Comparison of ENCODE assay signal across 15 cellular contexts in the genomic region with DNA sequence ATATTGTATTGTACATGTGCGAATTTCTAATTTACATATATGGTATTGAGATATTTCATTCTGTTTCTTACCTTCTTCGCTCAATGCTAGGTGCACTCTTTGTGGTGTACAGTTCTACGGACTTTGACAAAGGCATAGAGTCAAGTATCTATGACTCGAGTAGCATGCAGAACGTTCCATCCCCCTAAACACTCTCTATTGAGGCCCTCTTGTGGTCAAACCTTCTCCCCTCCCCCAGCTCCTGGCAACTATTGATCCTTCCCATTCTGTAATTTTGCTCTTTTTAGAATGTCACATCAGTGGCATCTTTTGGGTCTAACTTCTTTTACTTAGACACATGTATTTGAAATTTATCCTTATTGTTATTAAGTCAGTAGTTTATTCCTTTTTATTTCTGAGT. TPM values are rescaled to one million over a fixed set of nuclear protein-coding genes. Genes with fewer than 3 reads are reported as not detected.
DNase-seq lines count a peak whose midpoint lies in the region; ATAC-seq and TF ChIP-seq lines count a peak whose summit lies in the region.
"Had no signal": no experiment of that assay in that cellular context is flagged by ENCODE, and none has a peak within 500 bp of the region (broad histone marks: within the 10 kb centered on the region; RNA-seq: fewer than 3 reads in every experiment).

No MANE protein-coding gene starts in this region.

- intact Hi-C loops in activated CD8-positive, alpha-beta T cell treated with anti-CD3 and anti-CD28 coated beads for 36 hours (cut with micrococcal nuclease) = no loop called here

- H3K27ac Mint-ChIP-seq in activated CD8-positive, alpha-beta T cell treated with anti-CD3 and anti-CD28 coated beads for 36 hours = no peak overlapping the region
- H3K27ac Mint-ChIP-seq in activated CD8-positive, alpha-beta T cell treated with anti-CD3 and anti-CD28 coated beads, Interleukin-2, amount 10 ng/mL, durations not matched to agents 7 days and 5 days = no peak overlapping the region
- no peak overlapping the region for H3K27ac Mint-ChIP-seq in activated CD4-positive, alpha-beta memory T cell treated with anti-CD3 and anti-CD28 coated beads, Interleukin-2, amount 10 ng/mL, durations not matched to agents 7 days and 5 days
- H3K27ac Mint-ChIP-seq in nephron progenitor cell = no peak overlapping the region

- no peaks in the 10 kb centered on the region for H3K27me3 Mint-ChIP-seq in activated CD8-positive, alpha-beta T cell treated with anti-CD3 and anti-CD28 coated beads for 36 hours
- no peaks in the 10 kb centered on the region for H3K27me3 Mint-ChIP-seq in activated CD8-positive, alpha-beta T cell treated with anti-CD3 and anti-CD28 coated beads, Interleukin-2, amount 10 ng/mL, durations not matched to agents 7 days and 5 days (ENCODE audit: low read depth)
- peaks cover 2% of the 10 kb centered on the region for H3K27me3 Mint-ChIP-seq in activated CD4-positive, alpha-beta memory T cell treated with anti-CD3 and anti-CD28 coated beads, Interleukin-2, amount 10 ng/mL, durations not matched to agents 7 days and 5 days
- H3K27me3 Mint-ChIP-seq in nephron progenitor cell (ENCODE audit: low read depth, poor library complexity) = peaks cover 7% of the 10 kb centered on the region

- peak; percentile 18 for TF ChIP-seq CTCF in activated CD8-positive, alpha-beta T cell treated with anti-CD3 and anti-CD28 coated beads for 36 hours (IDR thresholded peaks at IDR 0.05)
- TF ChIP-seq CTCF in nephron progenitor cell (IDR thresholded peaks at IDR 0.05) = peak; percentile 29
- TF ChIP-seq CTCF in RWPE1 (conservative IDR thresholded peaks at IDR 0.05; ENCODE audit: low read depth) = no peak

- peaks cover 21% of the 10 kb centered on the region for H3K36me3 Mint-ChIP-seq in activated CD8-positive, alpha-beta T cell treated with anti-CD3 and anti-CD28 coated beads for 36 hours (ENCODE audit: low read depth)
- peaks cover 11% of the 10 kb centered on the region for H3K36me3 Mint-ChIP-seq in activated CD8-positive, alpha-beta T cell treated with anti-CD3 and anti-CD28 coated beads, Interleukin-2, amount 10 ng/mL, durations not matched to agents 7 days and 5 days (ENCODE audit: low read depth)
- peaks cover 7% of the 10 kb centered on the region for H3K36me3 Mint-ChIP-seq in activated CD4-positive, alpha-beta memory T cell treated with anti-CD3 and anti-CD28 coated beads, Interleukin-2, amount 10 ng/mL, durations not matched to agents 7 days and 5 days (ENCODE audit: low read depth)
- peaks cover 6% of the 10 kb centered on the region for H3K36me3 Mint-ChIP-seq in nephron progenitor cell (ENCODE audit: low read depth)

- POLR2A ChIA-PET in activated CD8-positive, alpha-beta T cell treated with anti-CD3 and anti-CD28 coated beads for 36 hours (lab: Charles Lee) = no interaction called here
- POLR2A ChIA-PET in activated CD8-positive, alpha-beta T cell treated with anti-CD3 and anti-CD28 coated beads, Interleukin-2, amount 10 ng/mL, durations not matched to agents 7 days and 5 days (lab: Charles Lee) = no interaction called here
- POLR2A ChIA-PET in activated CD4-positive, alpha-beta memory T cell treated with anti-CD3 and anti-CD28 coated beads, Interleukin-2, amount 10 ng/mL, durations not matched to agents 7 days and 5 days (lab: Charles Lee) = no interaction called here
- POLR2A ChIA-PET in RWPE1 (lab: Yijun Ruan, JAX; ENCODE audit: low non-redundant PET) = no interaction called here

- H3K27ac ChIP-seq in RWPE1 = no peak overlapping the region
- H3K27ac ChIP-seq: right atrium auricular region had no signal

- CTCF ChIA-PET in activated CD8-positive, alpha-beta T cell treated with anti-CD3 and anti-CD28 coated beads for 36 hours (lab: Charles Lee) = interaction anchor here (1.0 to 1.8 kb wide), 3 partner anchors 9 to 222 kb away, joined by 3 to 6 read pairs (median 4); no protein-coding TSS in a partner anchor
- CTCF ChIA-PET in activated CD8-positive, alpha-beta T cell treated with anti-CD3 and anti-CD28 coated beads, Interleukin-2, amount 10 ng/mL, durations not matched to agents 7 days and 5 days (lab: Charles Lee) = interaction anchor here (1.4 kb wide), 1 partner anchor 9 kb away, joined by 4 read pairs; no protein-coding TSS in a partner anchor
- CTCF ChIA-PET in activated CD4-positive, alpha-beta memory T cell treated with anti-CD3 and anti-CD28 coated beads, Interleukin-2, amount 10 ng/mL, durations not matched to agents 7 days and 5 days (lab: Charles Lee) = no interaction called here
- CTCF ChIA-PET in RWPE1 (lab: Yijun Ruan, JAX) = no interaction called here

- H3K4me1 Mint-ChIP-seq in activated CD8-positive, alpha-beta T cell treated with anti-CD3 and anti-CD28 coated beads for 36 hours (ENCODE audit: low read depth) = peaks cover 45% of the 10 kb centered on the region
- H3K4me1 Mint-ChIP-seq in activated CD8-positive, alpha-beta T cell treated with anti-CD3 and anti-CD28 coated beads, Interleukin-2, amount 10 ng/mL, durations not matched to agents 7 days and 5 days (ENCODE audit: low read depth) = peaks cover 35% of the 10 kb centered on the region
- peaks cover 11% of the 10 kb centered on the region for H3K4me1 Mint-ChIP-seq in activated CD4-positive, alpha-beta memory T cell treated with anti-CD3 and anti-CD28 coated beads, Interleukin-2, amount 10 ng/mL, durations not matched to agents 7 days and 5 days
- peaks cover 5% of the 10 kb centered on the region for H3K4me1 Mint-ChIP-seq in nephron progenitor cell

- no peak for ATAC-seq in activated CD8-positive, alpha-beta T cell treated with anti-CD3 and anti-CD28 coated beads for 36 hours
- no peak for ATAC-seq in activated CD8-positive, alpha-beta T cell treated with anti-CD3 and anti-CD28 coated beads, Interleukin-2, amount 10 ng/mL, durations not matched to agents 7 days and 5 days
- no peak for ATAC-seq in HG02623 (IDR thresholded peaks at IDR 0.05; ENCODE audit: unreplicated experiment)

- H3K9me3 Mint-ChIP-seq in activated CD8-positive, alpha-beta T cell treated with anti-CD3 and anti-CD28 coated beads for 36 hours = peaks cover 11% of the 10 kb centered on the region
- H3K9me3 Mint-ChIP-seq in activated CD8-positive, alpha-beta T cell treated with anti-CD3 and anti-CD28 coated beads, Interleukin-2, amount 10 ng/mL, durations not matched to agents 7 days and 5 days (ENCODE audit: insufficient read depth) = peaks cover 5% of the 10 kb centered on the region
- peaks cover 16% of the 10 kb centered on the region for H3K9me3 Mint-ChIP-seq in activated CD4-positive, alpha-beta memory T cell treated with anti-CD3 and anti-CD28 coated beads, Interleukin-2, amount 10 ng/mL, durations not matched to agents 7 days and 5 days
- H3K9me3 Mint-ChIP-seq in nephron progenitor cell = peaks cover 40% of the 10 kb centered on the region

- peak; percentile 31 for DNase-seq in activated CD8-positive, alpha-beta T cell treated with anti-CD3 and anti-CD28 coated beads for 36 hours
- no peak for DNase-seq in activated CD8-positive, alpha-beta T cell treated with anti-CD3 and anti-CD28 coated beads, Interleukin-2, amount 10 ng/mL, durations not matched to agents 7 days and 5 days
- DNase-seq in HT-29 (ENCODE audit: low spot score) = peak; percentile 5
- peak; percentile 9 for DNase-seq in activated CD4-positive, alpha-beta memory T cell treated with anti-CD3 and anti-CD28 coated beads, Interleukin-2, amount 10 ng/mL, durations not matched to agents 7 days and 5 days
- DNase-seq in nephron progenitor cell = no peak
- DNase-seq in NCI-H1105 treated with DMSO at 0.1 percent for 48 hours (lab: John Stamatoyannopoulos, UW) = no peak
- no peak for DNase-seq in RWPE1 (ENCODE audit: low spot score)
- DNase-seq: anterior cingulate cortex; DND-41; GOT3; NCI-H1105; NCI-H446 treated with DMSO at 0.1 percent for 48 hours; stimulated activated CD4-positive, alpha-beta T cell treated with anti-CD3 and anti-CD28 coated beads, Interleukin-2, amount 100 ng/mL, for 48 hours had no signal

- no peak overlapping the region for H3K4me3 Mint-ChIP-seq in activated CD8-positive, alpha-beta T cell treated with anti-CD3 and anti-CD28 coated beads for 36 hours
- H3K4me3 Mint-ChIP-seq in activated CD8-positive, alpha-beta T cell treated with anti-CD3 and anti-CD28 coated beads, Interleukin-2, amount 10 ng/mL, durations not matched to agents 7 days and 5 days = no peak overlapping the region
- no peak overlapping the region for H3K4me3 Mint-ChIP-seq in activated CD4-positive, alpha-beta memory T cell treated with anti-CD3 and anti-CD28 coated beads, Interleukin-2, amount 10 ng/mL, durations not matched to agents 7 days and 5 days
- no peak overlapping the region for H3K4me3 Mint-ChIP-seq in nephron progenitor cell

RNA-seq across cellular contexts. Expression of gene GDF10, which starts 30.7 kb away (rescaled TPM):
- 1 to 10 TPM; 1.4 to 1.5 TPM for total RNA-seq in activated CD8-positive, alpha-beta T cell treated with anti-CD3 and anti-CD28 coated beads for 36 hours
- not detected for total RNA-seq in activated CD8-positive, alpha-beta T cell treated with anti-CD3 and anti-CD28 coated beads, Interleukin-2, amount 10 ng/mL, durations not matched to agents 7 days and 5 days
- not detected in 2 replicates for total RNA-seq in HT-29 (2014; rRNA removed; shearing (Covaris generic))
- not detected for total RNA-seq in activated CD4-positive, alpha-beta memory T cell treated with anti-CD3 and anti-CD28 coated beads, Interleukin-2, amount 10 ng/mL, durations not matched to agents 7 days and 5 days

RNA-seq across cellular contexts. Expression of gene GDF2, which starts 53.0 kb away (rescaled TPM):
- not detected for total RNA-seq in activated CD8-positive, alpha-beta T cell treated with anti-CD3 and anti-CD28 coated beads for 36 hours
- not detected for total RNA-seq in activated CD8-positive, alpha-beta T cell treated with anti-CD3 and anti-CD28 coated beads, Interleukin-2, amount 10 ng/mL, durations not matched to agents 7 days and 5 days
- total RNA-seq in HT-29 (2014; rRNA removed; shearing (Covaris generic)) = not detected in 2 replicates
- total RNA-seq in activated CD4-positive, alpha-beta memory T cell treated with anti-CD3 and anti-CD28 coated beads, Interleukin-2, amount 10 ng/mL, durations not matched to agents 7 days and 5 days = not detected

Comparison
In these comparisons a context has a peak if more than half of its experiments do, and no peak if none do; other contexts are left out.
1. DNase-seq: peak in activated CD8-positive, alpha-beta T cell treated with anti-CD3 and anti-CD28 coated beads for 36 hours (single experiment), HT-29 (single experiment) and activated CD4-positive, alpha-beta memory T cell treated with anti-CD3 and anti-CD28 coated beads, Interleukin-2, amount 10 ng/mL, durations not matched to agents 7 days and 5 days (single experiment); none in activated CD8-positive, alpha-beta T cell treated with anti-CD3 and anti-CD28 coated beads, Interleukin-2, amount 10 ng/mL, durations not matched to agents 7 days and 5 days (single experiment), nephron progenitor cell (single experiment), NCI-H1105 treated with DMSO at 0.1 percent for 48 hours (single experiment) and RWPE1 (single experiment).
2. CTCF ChIA-PET loops: an anchor here in activated CD8-positive, alpha-beta T cell treated with anti-CD3 and anti-CD28 coated beads for 36 hours (1.0 to 1.8 kb wide) and activated CD8-positive, alpha-beta T cell treated with anti-CD3 and anti-CD28 coated beads, Interleukin-2, amount 10 ng/mL, durations not matched to agents 7 days and 5 days (1.4 kb wide); none called in activated CD4-positive, alpha-beta memory T cell treated with anti-CD3 and anti-CD28 coated beads, Interleukin-2, amount 10 ng/mL, durations not matched to agents 7 days and 5 days and RWPE1.